In genomic region chr20:31580706-31581105, GRCh38 we compare ENCODE assay signal across 1 cellular context.
TF ChIP-seq lines count a peak whose summit lies in the region.

No MANE protein-coding gene starts in this region.

TF ChIP-seq in HepG2, 621 proteins besides CTCF, POLR2A, EP300 and RAD21 (continued from another document and continues in another):
- TF ChIP-seq ZBTB4 (CRISPR knock-in tag; IDR thresholded peaks at IDR 0.05; ENCODE audit: borderline replicate concordance) (0 out of 2 replicates have a peak, but pooled peaks have one; percentile 69), NR2F1 (CRISPR knock-in tag; IDR thresholded peaks at IDR 0.05) (no peak), GZF1 (CRISPR knock-in tag; IDR thresholded peaks at IDR 0.05) (peak; percentile 95), ZBTB14 (CRISPR knock-in tag; IDR thresholded peaks at IDR 0.05) (no peak), LBX2 (CRISPR knock-in tag; IDR thresholded peaks at IDR 0.05; ENCODE audit: borderline replicate concordance) (no peak), JUNB (CRISPR knock-in tag; IDR thresholded peaks at IDR 0.05; ENCODE audit: borderline replicate concordance) (no peak), ZNF503 (CRISPR knock-in tag; IDR thresholded peaks at IDR 0.05) (no peak), KLF6 (CRISPR knock-in tag; IDR thresholded peaks at IDR 0.05) (no peak), POGZ (CRISPR knock-in tag; IDR thresholded peaks at IDR 0.05) (no peak), ZNF460 (CRISPR knock-in tag; IDR thresholded peaks at IDR 0.05; ENCODE audit: borderline replicate concordance) (no peak), NKX3-1 (CRISPR knock-in tag; IDR thresholded peaks at IDR 0.05) (no peak), NBN (conservative IDR thresholded peaks at IDR 0.05) (no peak), MIXL1 (CRISPR knock-in tag; IDR thresholded peaks at IDR 0.05) (0 out of 2 replicates have a peak, but pooled peaks have one; percentile 58), ZNF484 (CRISPR knock-in tag; IDR thresholded peaks at IDR 0.05; ENCODE audit: borderline replicate concordance, low read depth) (no peak), NFE2L1 (CRISPR knock-in tag; IDR thresholded peaks at IDR 0.05; ENCODE audit: borderline replicate concordance) (no peak), ETV5 (CRISPR knock-in tag; IDR thresholded peaks at IDR 0.05; ENCODE audit: borderline replicate concordance) (peak; percentile 37; the same call in 1 of the 2 replicates), U2AF2 (IDR thresholded peaks at IDR 0.05; ENCODE audit: low read depth, low read length) (no peak), SOX6 (IDR thresholded peaks at IDR 0.05) (no peak), SOX6 (CRISPR knock-in tag; IDR thresholded peaks at IDR 0.05) (no peak), ZNF331 (CRISPR knock-in tag; IDR thresholded peaks at IDR 0.05) (peak; percentile 77; the same call in 1 of the 2 replicates), AKAP8 (CRISPR knock-in tag; IDR thresholded peaks at IDR 0.05) (no peak), KLF13 (CRISPR knock-in tag; IDR thresholded peaks at IDR 0.05) (no peak), HIC2 (CRISPR knock-in tag; IDR thresholded peaks at IDR 0.05; ENCODE audit: low read depth) (no peak), CBX1 (IDR thresholded peaks at IDR 0.05; ENCODE audit: low read depth) (no peak), ZNF558 (CRISPR knock-in tag; IDR thresholded peaks at IDR 0.05; ENCODE audit: borderline replicate concordance) (no peak), SIN3B (IDR thresholded peaks at IDR 0.05; ENCODE audit: low read length) (no peak), ZBTB10 (CRISPR knock-in tag; IDR thresholded peaks at IDR 0.05; ENCODE audit: borderline replicate concordance) (no peak), RARG (CRISPR knock-in tag; IDR thresholded peaks at IDR 0.05; ENCODE audit: low read depth) (no peak), ZMYM4 (CRISPR knock-in tag; IDR thresholded peaks at IDR 0.05) (no peak), NR2F6 (IDR thresholded peaks at IDR 0.05) (no peak), NR2F6 (CRISPR knock-in tag; IDR thresholded peaks at IDR 0.05) (no peak), TFDP1 (CRISPR knock-in tag; IDR thresholded peaks at IDR 0.05; ENCODE audit: borderline replicate concordance) (no peak), ZNF784 (CRISPR knock-in tag; IDR thresholded peaks at IDR 0.05; ENCODE audit: borderline replicate concordance) (no peak), RNF2 (conservative IDR thresholded peaks at IDR 0.05; ENCODE audit: low read depth) (no peak), BORCS8-MEF2B (CRISPR knock-in tag; IDR thresholded peaks at IDR 0.05) (no peak), ZNF562 (CRISPR knock-in tag; IDR thresholded peaks at IDR 0.05; ENCODE audit: borderline replicate concordance) (no peak), PITX1 (CRISPR knock-in tag; IDR thresholded peaks at IDR 0.05) (no peak), NR2F2 (IDR thresholded peaks at IDR 0.05; ENCODE audit: borderline replicate concordance, low read depth) (no peak), ZNF547 (CRISPR knock-in tag; IDR thresholded peaks at IDR 0.05) (no peak), AGO1 (IDR thresholded peaks at IDR 0.05; ENCODE audit: low read depth, low read length, poor library complexity, severe bottlenecking) (no peak), KMT2A (CRISPR knock-in tag; IDR thresholded peaks at IDR 0.05) (no peak), ZNF264 (CRISPR knock-in tag; IDR thresholded peaks at IDR 0.05) (no peak), WIZ (CRISPR knock-in tag; IDR thresholded peaks at IDR 0.05) (no peak), SNRNP70 (IDR thresholded peaks at IDR 0.05; ENCODE audit: low read depth, low read length) (no peak), TIGD3 (CRISPR knock-in tag; IDR thresholded peaks at IDR 0.05; ENCODE audit: borderline replicate concordance) (no peak), ZNF674 (CRISPR knock-in tag; IDR thresholded peaks at IDR 0.05; ENCODE audit: low read depth) (no peak), ZNF280B (CRISPR knock-in tag; IDR thresholded peaks at IDR 0.05; ENCODE audit: borderline replicate concordance) (no peak), HDAC2 (CRISPR knock-in tag; IDR thresholded peaks at IDR 0.05) (no peak), SOX13 (IDR thresholded peaks at IDR 0.05) (no peak), SOX13 (CRISPR knock-in tag; conservative IDR thresholded peaks at IDR 0.05 in 1 of 2, IDR thresholded peaks at IDR 0.05 in 1 of 2) (peak in 1 of 2 experiments; percentile 33; a peak in 1 of 4 replicates), ZNF296 (CRISPR knock-in tag; conservative IDR thresholded peaks at IDR 0.05) (no peak), MLX (CRISPR knock-in tag; IDR thresholded peaks at IDR 0.05) (no peak)
